8 cellular contexts compared by ENCODE assay signal in genomic region chr19:1094655-1094977, GRCh38. TPM values are rescaled to one million over a fixed set of nuclear protein-coding genes. Genes with fewer than 3 reads are reported as not detected.
A peak's percentile ranks its signal among the peaks of the same experiment; 100 is the strongest.
DNase-seq lines count a peak whose midpoint lies in the region; ATAC-seq and TF ChIP-seq lines count a peak whose summit lies in the region.

No MANE protein-coding gene starts in this region.

- no peak overlapping the region for H2AFZ ChIP-seq in GM23338

- H3K79me2 ChIP-seq in GM23338 (replicated peaks; ENCODE audit: insufficient read depth), result peaks cover 23% of the 10 kb centered on the region

- peak overlapping the region; percentile 91 for H3K4me3 ChIP-seq in GM23338
- peak overlapping the region; percentile 89 for H3K4me3 ChIP-seq in WI38 (ENCODE audit: low read depth, low read length)
- H3K4me3 ChIP-seq in skeletal muscle satellite cell (ENCODE audit: low read length), result peak overlapping the region; percentile 93

- no peak for DNase-seq in GM23338 (ENCODE audit: low spot score)
- no peak for DNase-seq in glutamatergic neuron
- DNase-seq in NOMO-1 treated with DMSO at 0.1 percent for 48 hours (lab: John Stamatoyannopoulos, UW; ENCODE audit: unreplicated experiment), result no peak
- DNase-seq in G401 (ENCODE audit: low spot score), result no peak
- no peak for DNase-seq in GDM1 (lab: John Stamatoyannopoulos, UW)
- DNase-seq in ureter (ENCODE audit: low spot score), result no peak

- no peaks in the 10 kb centered on the region for H3K9me3 Mint-ChIP-seq in GM23338
- H3K9me3 Mint-ChIP-seq in glutamatergic neuron (ENCODE audit: unreplicated experiment), result peaks cover 7% of the 10 kb centered on the region

- peaks cover 17% of the 10 kb centered on the region for H4K20me1 ChIP-seq in GM23338 (replicated peaks; ENCODE audit: insufficient read depth)

- H3F3A ChIP-seq in GM23338 (replicated peaks; ENCODE audit: low read depth), result 0 out of 2 replicates have a peak, but pooled peaks cover 5% of the 10 kb centered on the region

- H3K36me3 ChIP-seq in GM23338 (ENCODE audit: insufficient read depth) (0 out of 2 replicates have a peak, but pooled peaks cover 9% of the 10 kb centered on the region), skeletal muscle satellite cell (ENCODE audit: insufficient read depth, low read length) (peaks cover 13% of the 10 kb centered on the region)

- H3K27ac Mint-ChIP-seq in GM23338 (peak overlapping the region; percentile 88), glutamatergic neuron (ENCODE audit: unreplicated experiment) (peak overlapping the region; percentile 85)

- H3K27me3 ChIP-seq in GM23338 (ENCODE audit: insufficient read depth), result no peaks in the 10 kb centered on the region
- H3K27me3 ChIP-seq in skeletal muscle satellite cell (ENCODE audit: control insufficient read depth, insufficient read depth, low read length), result no peaks in the 10 kb centered on the region

- H3K4me2 ChIP-seq in GM23338, result peak overlapping the region; percentile 93
- H3K4me2 ChIP-seq in skeletal muscle satellite cell (ENCODE audit: low read length), result peak overlapping the region; percentile 87

- H3K9me3 ChIP-seq in skeletal muscle satellite cell (replicated peaks; ENCODE audit: low read length), result no peaks in the 10 kb centered on the region

- no peak for TF ChIP-seq CTCF in GM23338 (conservative IDR thresholded peaks at IDR 0.05; ENCODE audit: low read depth in 2 of 2)
- TF ChIP-seq CTCF in WI38 (IDR thresholded peaks at IDR 0.05; ENCODE audit: low read depth, low read length), result no peak
- TF ChIP-seq CTCF in glutamatergic neuron (IDR thresholded peaks at IDR 0.05; ENCODE audit: partially characterized antibody, unreplicated experiment), result no peak

- no peak overlapping the region for H3K27ac ChIP-seq in GM23338 (ENCODE audit: low read depth)

- H3K27me3 Mint-ChIP-seq in GM23338 (ENCODE audit: insufficient read depth, low read depth, poor library complexity) (peaks cover 17% of the 10 kb centered on the region), glutamatergic neuron (ENCODE audit: unreplicated experiment) (peaks cover 7% of the 10 kb centered on the region)

- peak; percentile 2; the same call in 2 of the 3 replicates for ATAC-seq in GM23338

- peaks cover 10% of the 10 kb centered on the region for H3K4me1 Mint-ChIP-seq in GM23338
- peaks cover 3% of the 10 kb centered on the region for H3K4me1 Mint-ChIP-seq in glutamatergic neuron (ENCODE audit: low read depth, unreplicated experiment)

- H3K36me3 Mint-ChIP-seq in GM23338 (ENCODE audit: low read depth), result peaks cover 20% of the 10 kb centered on the region
- no peaks in the 10 kb centered on the region for H3K36me3 Mint-ChIP-seq in glutamatergic neuron (ENCODE audit: unreplicated experiment)

- H3K9ac ChIP-seq in skeletal muscle satellite cell (ENCODE audit: low read depth, low read length), result peak overlapping the region; percentile 88

- in situ Hi-C loops in G401 (cut with HindIII; ENCODE audit: low sequenced_read_pairs), result no loop called here

- H3K4me3 Mint-ChIP-seq in GM23338, result peak overlapping the region; percentile 89
- peak overlapping the region; percentile 91 for H3K4me3 Mint-ChIP-seq in glutamatergic neuron (ENCODE audit: unreplicated experiment)

- H3K4me1 ChIP-seq in GM23338 (ENCODE audit: insufficient read depth), result no peaks in the 10 kb centered on the region; the same call in 1 of the 2 replicates
- H3K4me1 ChIP-seq in skeletal muscle satellite cell (ENCODE audit: control insufficient read depth, insufficient read depth, low read length), result peaks cover 29% of the 10 kb centered on the region

- H3K9me2 ChIP-seq in GM23338 (ENCODE audit: insufficient read depth), result no peaks in the 10 kb centered on the region

TF ChIP-seq in GM23338, 12 proteins besides CTCF, POLR2A, EP300 and RAD21 (continues in another document):
- TF ChIP-seq EZH2phosphoT487 (IDR thresholded peaks at IDR 0.05; ENCODE audit: unreplicated experiment) (no peak), ETS1 (IDR thresholded peaks at IDR 0.05) (no peak)

RNA-seq across cellular contexts. Expression of gene POLR2E, which starts 0.6 kb away (rescaled TPM):
- total RNA-seq in GM23338 (2014; rRNA removed; shearing (Covaris generic)), result 257 and 303 TPM in 2 replicates
- 254 and 286 TPM in 2 replicates for polyA plus RNA-seq in GM23338 (2016; fragmentation: Nextera tagmentation; extraction: Ambion mirVana)
- total RNA-seq in glutamatergic neuron (ENCODE audit: unreplicated experiment) (140 TPM), ureter (138 TPM)
- 102 and 112 TPM in 2 replicates for total RNA-seq in skeletal muscle satellite cell (2012; rRNA removed)
- 326 and 355 TPM in 2 replicates for total RNA-seq in G401 (2014; rRNA removed; shearing (Covaris generic))

RNA-seq across cellular contexts. Expression of gene GPX4, which starts 9.2 kb away (rescaled TPM):
- total RNA-seq in GM23338 (2014; rRNA removed; shearing (Covaris generic)), result 284 and 351 TPM in 2 replicates
- 543 and 573 TPM in 2 replicates for polyA plus RNA-seq in GM23338 (2016; fragmentation: Nextera tagmentation; extraction: Ambion mirVana)
- total RNA-seq in glutamatergic neuron (ENCODE audit: unreplicated experiment), result 210 TPM
- 339 and 487 TPM in 2 replicates for total RNA-seq in skeletal muscle satellite cell (2012; rRNA removed)
- total RNA-seq in G401 (2014; rRNA removed; shearing (Covaris generic)), result 593 and 784 TPM in 2 replicates
- total RNA-seq in ureter, result 213 TPM

RNA-seq across cellular contexts. Expression of gene ARHGAP45, which starts 27.6 kb away (rescaled TPM):
- 56.0 and 71.8 TPM in 2 replicates for total RNA-seq in GM23338 (2014; rRNA removed; shearing (Covaris generic))
- 24.7 and 28.3 TPM in 2 replicates for polyA plus RNA-seq in GM23338 (2016; fragmentation: Nextera tagmentation; extraction: Ambion mirVana)
- total RNA-seq in glutamatergic neuron (ENCODE audit: unreplicated experiment), result 1.7 TPM
- 0.44 and 0.76 TPM in 2 replicates for total RNA-seq in skeletal muscle satellite cell (2012; rRNA removed)
- total RNA-seq in G401 (2014; rRNA removed; shearing (Covaris generic)), result 126 and 134 TPM in 2 replicates
- total RNA-seq in ureter, result 20.7 TPM

RNA-seq across cellular contexts. Expression of gene ABCA7, which starts 54.7 kb away (rescaled TPM):
- total RNA-seq in GM23338 (2014; rRNA removed; shearing (Covaris generic)), result 18.1 and 22.2 TPM in 2 replicates
- 27.4 and 30.3 TPM in 2 replicates for polyA plus RNA-seq in GM23338 (2016; fragmentation: Nextera tagmentation; extraction: Ambion mirVana)
- total RNA-seq in glutamatergic neuron (ENCODE audit: unreplicated experiment) (110 TPM), ureter (21.4 TPM)
- total RNA-seq in skeletal muscle satellite cell (2012; rRNA removed), result 4.8 and 5.1 TPM in 2 replicates
- 6.2 and 13.9 TPM in 2 replicates for total RNA-seq in G401 (2014; rRNA removed; shearing (Covaris generic))
